In the genomic region with DNA sequence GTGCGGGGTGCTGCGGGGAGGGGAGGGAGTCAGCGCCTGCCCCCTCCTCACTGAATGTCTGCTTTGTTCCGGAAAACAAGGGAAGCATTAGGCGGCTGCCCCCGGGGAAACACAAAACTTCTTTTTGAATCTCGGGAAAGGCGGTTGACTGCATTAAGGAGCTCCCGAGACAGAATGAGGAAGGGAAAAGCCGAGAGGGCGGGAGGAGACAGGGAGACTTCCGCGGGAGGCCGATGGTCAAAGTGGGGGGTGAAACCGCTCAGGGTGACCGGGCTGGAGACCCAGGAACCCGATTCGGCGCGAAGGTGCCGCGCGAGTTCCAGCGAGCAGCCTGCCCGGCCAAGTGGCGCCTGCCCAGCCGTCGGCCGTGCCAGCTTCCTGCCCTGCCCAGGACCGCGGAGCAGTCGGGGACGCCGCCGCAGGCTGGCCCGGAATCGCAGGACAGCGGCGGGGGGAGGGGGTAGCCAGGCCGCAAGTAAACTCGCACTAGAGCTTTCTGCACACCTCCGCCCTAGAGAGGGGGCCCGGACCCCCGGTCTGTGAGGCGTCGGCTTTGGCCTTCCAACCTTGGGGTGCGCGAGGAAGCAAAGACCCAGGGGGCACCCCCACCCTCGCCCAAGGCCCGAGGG, we compare ENCODE assay signal across 8 cellular contexts. TPM values are rescaled to one million over a fixed set of nuclear protein-coding genes. Genes with fewer than 3 reads are reported as not detected.
A peak's percentile ranks its signal among the peaks of the same experiment; 100 is the strongest.
DNase-seq lines count a peak whose midpoint lies in the region; ATAC-seq and TF ChIP-seq lines count a peak whose summit lies in the region.

No MANE protein-coding gene starts in this region.

- H3K36me3 ChIP-seq in iPS-20b (ENCODE audit: insufficient read depth, low read depth, low read length) (no peaks in the 10 kb centered on the region), skeletal muscle tissue (ENCODE audit: control insufficient read depth in 3 of 3, insufficient read depth in 3 of 3, low read length in 3 of 3) (no peaks in the 10 kb centered on the region)

- DNase-seq in G401 (ENCODE audit: low spot score) (peak; percentile 14), KBM-7 (peak; percentile 69), astrocyte of the spinal cord (ENCODE audit: low read depth, low spot score) (no peak), dedifferentiated amniotic fluid mesenchymal stem cell (ENCODE audit: extremely low spot score) (no peak), iPS-NIHi7 (ENCODE audit: extremely low spot score) (no peak)

- peaks cover 13% of the 10 kb centered on the region; the same call in 1 of the 2 replicates for H3K4me1 ChIP-seq in iPS-20b (ENCODE audit: insufficient read depth, low read length)
- H3K4me1 ChIP-seq in skeletal muscle tissue (ENCODE audit: control insufficient read depth in 3 of 3, insufficient read depth in 3 of 3, low read length in 3 of 3) = peaks cover 7 to 20% (median 12%) of the 10 kb centered on the region in 3 donors

- TF ChIP-seq CTCF in astrocyte of the spinal cord (IDR thresholded peaks at IDR 0.05; ENCODE audit: low read depth, low read length) = no peak

- H3K9ac ChIP-seq in iPS-20b (ENCODE audit: low read depth, low read length) (peak overlapping the region; percentile 75; the same call in 1 of the 2 replicates), skeletal muscle tissue (ENCODE audit: low read depth in 1 of 3, low read length in 3 of 3) (peak overlapping the region; percentile 51 to 84 (median 56))

- H3K9me3 ChIP-seq in iPS-20b (ENCODE audit: insufficient read depth, low read depth, low read length) (no peaks in the 10 kb centered on the region), skeletal muscle tissue (ENCODE audit: control insufficient read depth in 3 of 3, low read length in 3 of 3) (no peaks in the 10 kb centered on the region)

- H3K4me3 ChIP-seq in astrocyte of the spinal cord (ENCODE audit: low read depth, low read length) = peak overlapping the region; percentile 2
- peak overlapping the region; percentile 61 for H3K4me3 ChIP-seq in iPS-20b (ENCODE audit: low read length)
- peak overlapping the region; percentile 56 to 66 (median 64) for H3K4me3 ChIP-seq in skeletal muscle tissue (ENCODE audit: low read length in 3 of 3)

- in situ Hi-C loops in G401 (cut with HindIII; ENCODE audit: low sequenced_read_pairs) = no loop called here
- in situ Hi-C loops in KBM-7 (cut with MboI; ENCODE audit: low pct_unique_long_range_greater_than_20kb, low sequenced_read_pairs) = no loop called here
- in situ Hi-C loops in astrocyte of the spinal cord (cut with HindIII; ENCODE audit: low sequenced_read_pairs) = no loop called here

- H3K27me3 ChIP-seq in iPS-20b (ENCODE audit: insufficient read depth, low read length) = peaks cover 58% of the 10 kb centered on the region
- peaks cover 0 to 42% (median 0%) of the 10 kb centered on the region in 3 donors for H3K27me3 ChIP-seq in skeletal muscle tissue (ENCODE audit: control insufficient read depth in 3 of 3, insufficient read depth in 3 of 3, low read length in 3 of 3)

- no peak overlapping the region for H3K27ac ChIP-seq in iPS-20b (ENCODE audit: low read length)
- peak overlapping the region; percentile 60 for H3K27ac ChIP-seq in skeletal muscle tissue (ENCODE audit: low read depth, low read length)

- no peak for ATAC-seq in HG03097 (IDR thresholded peaks at IDR 0.05; ENCODE audit: low FRiP score, unreplicated experiment)

RNA-seq across cellular contexts. Expression of a gene that starts 55.1 kb away (rescaled TPM):
- 21.3 and 28.8 TPM in 2 replicates for total RNA-seq in G401 (2014; rRNA removed; shearing (Covaris generic))
- 19.8 TPM for total RNA-seq in skeletal muscle tissue

Comparison
In these comparisons a context has a peak if more than half of its experiments do, and no peak if none do; other contexts are left out.
1. DNase-seq: peak in G401 (single experiment) and KBM-7 (single experiment); none in astrocyte of the spinal cord (single experiment), dedifferentiated amniotic fluid mesenchymal stem cell (single experiment) and iPS-NIHi7 (single experiment).
2. H3K4me3 ChIP-seq: peak in every context shown above with its lines; median percentile 64 in skeletal muscle tissue; 61 in iPS-20b; 2 in astrocyte of the spinal cord.